1 cellular context compared by ENCODE assay signal in the genomic region with DNA sequence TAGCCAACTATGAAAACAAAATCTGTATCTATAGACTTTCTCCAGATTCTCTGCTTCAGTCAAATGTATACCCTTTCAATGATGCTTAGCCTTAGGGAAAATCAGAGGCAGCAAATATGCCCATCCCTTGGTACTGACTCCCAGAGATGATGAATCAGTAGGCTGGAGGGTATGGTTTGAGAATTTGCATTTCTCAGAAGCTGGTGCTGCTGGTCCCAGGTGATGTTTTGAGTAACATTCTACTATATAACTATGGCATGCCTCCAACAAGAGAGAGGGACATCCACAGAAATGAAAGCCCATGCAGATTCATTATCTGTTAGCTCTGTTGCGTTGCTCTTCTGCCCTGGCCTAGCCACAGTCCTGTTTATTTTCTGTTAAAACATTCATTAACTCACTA.
TF ChIP-seq lines count a peak whose summit lies in the region.

No MANE protein-coding gene starts in this region.

TF ChIP-seq in SK-N-SH treated with all-trans-retinoic acid at 6 μM for 48 hours, 23 proteins besides CTCF, POLR2A, EP300 and RAD21:
- TF ChIP-seq TOX (CRISPR knock-in tag; IDR thresholded peaks at IDR 0.05; ENCODE audit: borderline replicate concordance): no peak
- TF ChIP-seq CSDC2 (CRISPR knock-in tag; IDR thresholded peaks at IDR 0.05): no peak
- TF ChIP-seq GLIS3 (CRISPR knock-in tag; IDR thresholded peaks at IDR 0.05): no peak
- TF ChIP-seq ARNTL (CRISPR knock-in tag; IDR thresholded peaks at IDR 0.05; ENCODE audit: borderline replicate concordance, low read depth): no peak
- no peak for TF ChIP-seq OSR1 (CRISPR knock-in tag; IDR thresholded peaks at IDR 0.05)
- TF ChIP-seq PATZ1 (CRISPR knock-in tag; IDR thresholded peaks at IDR 0.05; ENCODE audit: borderline replicate concordance): no peak
- no peak for TF ChIP-seq ZFP3 (CRISPR knock-in tag; IDR thresholded peaks at IDR 0.05)
- TF ChIP-seq BACH2 (CRISPR knock-in tag; IDR thresholded peaks at IDR 0.05; ENCODE audit: borderline replicate concordance): no peak
- no peak for TF ChIP-seq POU6F1 (CRISPR knock-in tag; IDR thresholded peaks at IDR 0.05; ENCODE audit: borderline replicate concordance, low read depth)
- TF ChIP-seq TCF4 (CRISPR knock-in tag; IDR thresholded peaks at IDR 0.05; ENCODE audit: borderline replicate concordance): no peak
- TF ChIP-seq, protein P1, sequence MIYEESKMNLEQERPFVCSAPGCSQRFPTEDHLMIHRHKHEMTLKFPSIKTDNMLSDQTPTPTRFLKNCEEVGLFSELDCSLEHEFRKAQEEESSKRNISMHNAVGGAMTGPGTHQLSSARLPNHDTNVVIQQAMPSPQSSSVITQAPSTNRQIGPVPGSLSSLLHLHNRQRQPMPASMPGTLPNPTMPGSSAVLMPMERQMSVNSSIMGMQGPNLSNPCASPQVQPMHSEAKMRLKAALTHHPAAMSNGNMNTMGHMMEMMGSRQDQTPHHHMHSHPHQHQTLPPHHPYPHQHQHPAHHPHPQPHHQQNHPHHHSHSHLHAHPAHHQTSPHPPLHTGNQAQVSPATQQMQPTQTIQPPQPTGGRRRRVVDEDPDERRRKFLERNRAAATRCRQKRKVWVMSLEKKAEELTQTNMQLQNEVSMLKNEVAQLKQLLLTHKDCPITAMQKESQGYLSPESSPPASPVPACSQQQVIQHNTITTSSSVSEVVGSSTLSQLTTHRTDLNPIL (CRISPR knock-in tag; IDR thresholded peaks at IDR 0.05; ENCODE audit: low read depth): no peak
